Comparison of ENCODE assay signal across 2 cellular contexts in genomic region chr5:57504357-57504756, GRCh38.
TF ChIP-seq lines count a peak whose summit lies in the region.

No MANE protein-coding gene starts in this region.

TF ChIP-seq in H1, 55 proteins besides CTCF, POLR2A, EP300 and RAD21:
- TF ChIP-seq MAX (IDR thresholded peaks at IDR 0.05) (no peak), TAF7 (optimal IDR thresholded peaks at IDR 0.05; ENCODE audit: borderline replicate concordance, low read depth, low read length) (no peak), PHF8 (conservative IDR thresholded peaks at IDR 0.05; ENCODE audit: low read depth, low read length) (no peak), BACH1 (IDR thresholded peaks at IDR 0.05; ENCODE audit: low read length) (no peak), SP2 (IDR thresholded peaks at IDR 0.05; ENCODE audit: low read length) (no peak), EGR1 (IDR thresholded peaks at IDR 0.05; ENCODE audit: borderline replicate concordance, low read depth, low read length) (no peak), HDAC6 (IDR thresholded peaks at IDR 0.05; ENCODE audit: low read depth, low read length) (no peak), ATF3 (IDR thresholded peaks at IDR 0.05; ENCODE audit: insufficient read depth, low read depth, low read length) (no peak), TEAD4 (IDR thresholded peaks at IDR 0.05; ENCODE audit: low read depth, low read length) (no peak), KDM5A (IDR thresholded peaks at IDR 0.05; ENCODE audit: low read length) (no peak), CTBP2 (IDR thresholded peaks at IDR 0.05; ENCODE audit: borderline replicate concordance, insufficient read depth, insufficient read length, low read length) (no peak), SIN3A (conservative IDR thresholded peaks at IDR 0.05 in 1 of 2, IDR thresholded peaks at IDR 0.05 in 1 of 2; ENCODE audit: low read depth in 1 of 2, low read length in 2 of 2) (no peak), MAFK (IDR thresholded peaks at IDR 0.05; ENCODE audit: low read depth, low read length) (no peak), E2F6 (IDR thresholded peaks at IDR 0.05) (no peak), BRCA1 (IDR thresholded peaks at IDR 0.05; ENCODE audit: low read depth, low read length) (no peak), YY1 (IDR thresholded peaks at IDR 0.05; ENCODE audit: low read depth, low read length) (no peak)
- TF ChIP-seq, protein P1, sequence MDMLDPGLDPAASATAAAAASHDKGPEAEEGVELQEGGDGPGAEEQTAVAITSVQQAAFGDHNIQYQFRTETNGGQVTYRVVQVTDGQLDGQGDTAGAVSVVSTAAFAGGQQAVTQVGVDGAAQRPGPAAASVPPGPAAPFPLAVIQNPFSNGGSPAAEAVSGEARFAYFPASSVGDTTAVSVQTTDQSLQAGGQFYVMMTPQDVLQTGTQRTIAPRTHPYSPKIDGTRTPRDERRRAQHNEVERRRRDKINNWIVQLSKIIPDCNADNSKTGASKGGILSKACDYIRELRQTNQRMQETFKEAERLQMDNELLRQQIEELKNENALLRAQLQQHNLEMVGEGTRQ (IDR thresholded peaks at IDR 0.05; ENCODE audit: low read length) = no peak

TF ChIP-seq in neural cell, 6 proteins besides CTCF, POLR2A, EP300 and RAD21:
- TF ChIP-seq, protein P2, sequence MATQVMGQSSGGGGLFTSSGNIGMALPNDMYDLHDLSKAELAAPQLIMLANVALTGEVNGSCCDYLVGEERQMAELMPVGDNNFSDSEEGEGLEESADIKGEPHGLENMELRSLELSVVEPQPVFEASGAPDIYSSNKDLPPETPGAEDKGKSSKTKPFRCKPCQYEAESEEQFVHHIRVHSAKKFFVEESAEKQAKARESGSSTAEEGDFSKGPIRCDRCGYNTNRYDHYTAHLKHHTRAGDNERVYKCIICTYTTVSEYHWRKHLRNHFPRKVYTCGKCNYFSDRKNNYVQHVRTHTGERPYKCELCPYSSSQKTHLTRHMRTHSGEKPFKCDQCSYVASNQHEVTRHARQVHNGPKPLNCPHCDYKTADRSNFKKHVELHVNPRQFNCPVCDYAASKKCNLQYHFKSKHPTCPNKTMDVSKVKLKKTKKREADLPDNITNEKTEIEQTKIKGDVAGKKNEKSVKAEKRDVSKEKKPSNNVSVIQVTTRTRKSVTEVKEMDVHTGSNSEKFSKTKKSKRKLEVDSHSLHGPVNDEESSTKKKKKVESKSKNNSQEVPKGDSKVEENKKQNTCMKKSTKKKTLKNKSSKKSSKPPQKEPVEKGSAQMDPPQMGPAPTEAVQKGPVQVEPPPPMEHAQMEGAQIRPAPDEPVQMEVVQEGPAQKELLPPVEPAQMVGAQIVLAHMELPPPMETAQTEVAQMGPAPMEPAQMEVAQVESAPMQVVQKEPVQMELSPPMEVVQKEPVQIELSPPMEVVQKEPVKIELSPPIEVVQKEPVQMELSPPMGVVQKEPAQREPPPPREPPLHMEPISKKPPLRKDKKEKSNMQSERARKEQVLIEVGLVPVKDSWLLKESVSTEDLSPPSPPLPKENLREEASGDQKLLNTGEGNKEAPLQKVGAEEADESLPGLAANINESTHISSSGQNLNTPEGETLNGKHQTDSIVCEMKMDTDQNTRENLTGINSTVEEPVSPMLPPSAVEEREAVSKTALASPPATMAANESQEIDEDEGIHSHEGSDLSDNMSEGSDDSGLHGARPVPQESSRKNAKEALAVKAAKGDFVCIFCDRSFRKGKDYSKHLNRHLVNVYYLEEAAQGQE (IDR thresholded peaks at IDR 0.05; ENCODE audit: borderline replicate concordance) = no peak
- no peak for TF ChIP-seq EZH2 (IDR thresholded peaks at IDR 0.05; ENCODE audit: borderline replicate concordance, insufficient read depth, low read length, poor library complexity, severe bottlenecking)
